In the genomic region with DNA sequence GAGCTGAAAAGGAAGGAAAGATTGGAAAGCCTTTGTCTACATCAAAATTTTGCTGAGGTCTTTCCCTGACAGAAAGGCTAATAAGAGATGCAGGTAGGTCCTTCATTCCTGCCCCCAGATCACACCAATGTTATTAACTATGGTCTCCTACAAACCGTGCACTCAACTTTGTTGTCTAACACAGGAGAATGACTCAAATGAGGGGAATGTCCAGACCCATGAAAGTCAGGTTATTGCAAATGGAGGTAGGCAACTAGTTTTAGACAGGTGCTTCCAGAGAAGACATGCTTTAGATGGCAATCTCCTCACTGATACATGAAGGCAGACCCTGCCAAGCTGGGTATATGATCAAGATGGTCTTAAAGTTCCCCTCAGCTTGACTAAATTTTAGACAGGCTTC, we compare ENCODE assay signal across 12 cellular contexts.
"Had no signal": no experiment of that assay in that cellular context is flagged by ENCODE, and none has a peak within 500 bp of the region (broad histone marks: within the 10 kb centered on the region; RNA-seq: fewer than 3 reads in every experiment).

No MANE protein-coding gene starts in this region.

- H3K9me3 ChIP-seq: psoas muscle had no signal

- H3K27ac ChIP-seq: psoas muscle had no signal

- ATAC-seq: activated naive CD4-positive, alpha-beta T cell treated with anti-CD3 and anti-CD28 coated beads, Interleukin-2, amount 50 U/mL, for 72 hours; left colon; psoas muscle; sciatic nerve; WTC11 had no signal

- H3K4me3 ChIP-seq: lung, psoas muscle had no signal

- DNase-seq: activated CD4-positive, alpha-beta T cell treated with anti-CD3 and anti-CD28 coated beads, Interleukin-2, amount 10 ng/mL, durations not matched to agents 7 days and 5 days; amniotic stem cell; cerebellar nuclear complex; immature natural killer cell; left colon; psoas muscle; stimulated activated CD4-positive, alpha-beta T cell treated with anti-CD3 and anti-CD28 coated beads, Interleukin-12 subunit alpha, Interleukin-12 subunit beta, amount 100 ng/mL, for 4 hours; stimulated activated CD4-positive, alpha-beta T cell treated with anti-CD3 and anti-CD28 coated beads, Interleukin-2, amount 100 ng/mL, for 48 hours had no signal

- H3K4me1 ChIP-seq: psoas muscle had no signal
